In genomic region chr1:32150847-32151246, GRCh38 we compare ENCODE assay signal across 26 cellular contexts. TPM values are rescaled to one million over a fixed set of nuclear protein-coding genes. Genes with fewer than 3 reads are reported as not detected.
DNase-seq lines count a peak whose midpoint lies in the region; ATAC-seq and TF ChIP-seq lines count a peak whose summit lies in the region.
"Had no signal": no experiment of that assay in that cellular context is flagged by ENCODE, and none has a peak within 500 bp of the region (broad histone marks: within the 10 kb centered on the region; RNA-seq: fewer than 3 reads in every experiment).

No MANE protein-coding gene starts in this region.

- peaks cover 29% of the 10 kb centered on the region for H4K20me1 ChIP-seq in GM23338 (replicated peaks; ENCODE audit: insufficient read depth)
- peaks cover 81% of the 10 kb centered on the region for H4K20me1 ChIP-seq in smooth muscle cell (ENCODE audit: low read depth)

- no peak overlapping the region for H3K27ac Mint-ChIP-seq in GM23338

- no peaks in the 10 kb centered on the region for H3K9me3 Mint-ChIP-seq in GM23338

- ATAC-seq in GM23338 (no peak), SK-N-SH treated with all-trans-retinoic acid at 6 μM for 48 hours (peak; percentile 72)
- ATAC-seq: natural killer cell; stimulated activated naive CD8-positive, alpha-beta T cell treated with anti-CD3 and anti-CD28 coated beads, Interleukin-15, Interleukin-2, amounts not matched to agents 100 U/mL and 50 U/mL, for 24 hours had no signal

- H3K4me1 ChIP-seq in GM23338 (ENCODE audit: insufficient read depth) = no peaks in the 10 kb centered on the region; the same call in 1 of the 2 replicates
- H3K4me1 ChIP-seq in smooth muscle cell (ENCODE audit: low read depth) = peaks cover 11% of the 10 kb centered on the region

- no peaks in the 10 kb centered on the region for H3K9me3 ChIP-seq in smooth muscle cell (replicated peaks; ENCODE audit: low read depth)
- H3K9me3 ChIP-seq: tibial artery had no signal

- TF ChIP-seq CTCF in GM23338 (conservative IDR thresholded peaks at IDR 0.05; ENCODE audit: low read depth in 2 of 2) = no peak
- TF ChIP-seq CTCF in foreskin fibroblast (IDR thresholded peaks at IDR 0.05; ENCODE audit: low read depth, low read length) = no peak
- TF ChIP-seq CTCF in smooth muscle cell (IDR thresholded peaks at IDR 0.05; ENCODE audit: borderline replicate concordance, insufficient read depth, poor library complexity, severe bottlenecking) = no peak

- H3F3A ChIP-seq in GM23338 (replicated peaks; ENCODE audit: low read depth) (no peaks in the 10 kb centered on the region), smooth muscle cell (ENCODE audit: low read depth) (peaks cover 7% of the 10 kb centered on the region)

- peaks cover 5% of the 10 kb centered on the region for H3K27me3 Mint-ChIP-seq in GM23338 (ENCODE audit: insufficient read depth, low read depth, poor library complexity)

- H3K9me2 ChIP-seq in GM23338 (ENCODE audit: insufficient read depth) = no peaks in the 10 kb centered on the region

- H3K27ac ChIP-seq in GM23338 (ENCODE audit: low read depth) (peak overlapping the region; percentile 63), smooth muscle cell (ENCODE audit: low read depth) (peak overlapping the region; percentile 64)
- H3K27ac ChIP-seq: tibial artery had no signal

- H3K4me3 ChIP-seq in GM23338 = no peak overlapping the region
- no peak overlapping the region for H3K4me3 ChIP-seq in foreskin fibroblast (ENCODE audit: low read depth in 1 of 2, low read length in 2 of 2)
- no peak overlapping the region for H3K4me3 ChIP-seq in smooth muscle cell
- H3K4me3 ChIP-seq: dorsolateral prefrontal cortex, tibial artery had no signal

- no peak overlapping the region for H3K4me2 ChIP-seq in GM23338
- H3K4me2 ChIP-seq in smooth muscle cell = peak overlapping the region; percentile 41

- 66% methylated on average over 9 of the region's 9 CpGs for WGBS in smooth muscle cell (ENCODE audit: low lambda C conversion rate)

- no peak for DNase-seq in GM23338 (ENCODE audit: low spot score)
- DNase-seq in foreskin fibroblast = peak; percentile 28 to 63
- DNase-seq in smooth muscle cell (lab: John Stamatoyannopoulos, UW; ENCODE audit: unreplicated experiment) = no peak
- no peak for DNase-seq in HPDE6-E6E7 (ENCODE audit: extremely low spot score)
- DNase-seq in HK-2 (ENCODE audit: unreplicated experiment) = no peak
- DNase-seq in dermis blood vessel endothelial cell = no peak
- DNase-seq: activated CD4-positive, alpha-beta T cell treated with anti-CD3 and anti-CD28 coated beads, Interleukin-2, amount 50 U/mL, for 4 hours; activated gamma-delta T cell treated with Interleukin-2 at 50 U/mL for 16 hours; Calu3; dorsolateral prefrontal cortex; erythroblast; KG1; natural killer cell; NCI-H187; NCI-H774; SHP77 treated with DMSO at 0.1 percent for 48 hours; small intestine; stimulated activated CD4-positive, alpha-beta T cell treated with anti-CD3 and anti-CD28 coated beads, Interleukin-2, amount 100 ng/mL, for 48 hours; stimulated activated naive CD8-positive, alpha-beta T cell treated with anti-CD3 and anti-CD28 coated beads, Interleukin-15, Interleukin-2, amounts not matched to agents 100 U/mL and 50 U/mL, for 24 hours; tibial artery had no signal

- no peak overlapping the region for H3K4me3 Mint-ChIP-seq in GM23338
- H3K4me3 Mint-ChIP-seq: natural killer cell had no signal

- no peak overlapping the region for H2AFZ ChIP-seq in GM23338
- H2AFZ ChIP-seq in smooth muscle cell (ENCODE audit: low read depth) = no peak overlapping the region

- H3K27me3 ChIP-seq in GM23338 (ENCODE audit: insufficient read depth) (no peaks in the 10 kb centered on the region), smooth muscle cell (ENCODE audit: low read depth) (no peaks in the 10 kb centered on the region)
- H3K27me3 ChIP-seq: dorsolateral prefrontal cortex, tibial artery had no signal

- no peak overlapping the region for H3K9ac ChIP-seq in smooth muscle cell (ENCODE audit: low read depth)

- H3K79me2 ChIP-seq in GM23338 (replicated peaks; ENCODE audit: insufficient read depth) = peaks cover 81% of the 10 kb centered on the region
- peaks cover 69% of the 10 kb centered on the region for H3K79me2 ChIP-seq in smooth muscle cell (ENCODE audit: low read depth)

- peaks cover 14% of the 10 kb centered on the region; the same call in 2 of the 3 replicates for H3K36me3 Mint-ChIP-seq in GM23338 (ENCODE audit: low read depth)

- H3K36me3 ChIP-seq in GM23338 (ENCODE audit: insufficient read depth) (peaks cover 2% of the 10 kb centered on the region; the same call in 1 of the 2 replicates), smooth muscle cell (ENCODE audit: low read depth) (no peaks in the 10 kb centered on the region)

- H3K4me1 Mint-ChIP-seq in GM23338 = peaks cover 4% of the 10 kb centered on the region; the same call in 2 of the 3 replicates

TF ChIP-seq in GM23338, 12 proteins besides CTCF, POLR2A, EP300 and RAD21:
- TF ChIP-seq ETS1 (IDR thresholded peaks at IDR 0.05) (no peak), CREB1 (CRISPR knock-in tag; IDR thresholded peaks at IDR 0.05; ENCODE audit: low read depth) (no peak)

TF ChIP-seq in SK-N-SH treated with all-trans-retinoic acid at 6 μM for 48 hours, 23 proteins besides CTCF, POLR2A, EP300 and RAD21 (continues in another document):
- TF ChIP-seq ZFP3 (CRISPR knock-in tag; IDR thresholded peaks at IDR 0.05) = peak; percentile 90
- TF ChIP-seq BACH2 (CRISPR knock-in tag; IDR thresholded peaks at IDR 0.05; ENCODE audit: borderline replicate concordance) = no peak
- TF ChIP-seq TSHZ2 (CRISPR knock-in tag; IDR thresholded peaks at IDR 0.05) = no peak
- no peak for TF ChIP-seq CREB5 (CRISPR knock-in tag; IDR thresholded peaks at IDR 0.05; ENCODE audit: low read depth)

RNA-seq across cellular contexts. Expression of gene TXLNA, which starts 28.6 kb away (rescaled TPM):
- 45.2 and 52.1 TPM in 2 replicates for total RNA-seq in GM23338 (2014; rRNA removed; shearing (Covaris generic))
- 13.2 and 15.2 TPM in 2 replicates for polyA plus RNA-seq in GM23338 (2016; fragmentation: Nextera tagmentation; extraction: Ambion mirVana)
- total RNA-seq in smooth muscle cell = 42.7 and 44.6 TPM in 2 replicates
- 42.0 and 46.0 TPM in 2 replicates for polyA plus RNA-seq in smooth muscle cell
- 83.7 and 93.6 TPM in 2 replicates for total RNA-seq in dermis blood vessel endothelial cell

RNA-seq across cellular contexts. Expression of gene KPNA6, which starts 43.0 kb away (rescaled TPM):
- 69.7 and 72.2 TPM in 2 replicates for total RNA-seq in GM23338 (2014; rRNA removed; shearing (Covaris generic))
- polyA plus RNA-seq in GM23338 (2016; fragmentation: Nextera tagmentation; extraction: Ambion mirVana) (27.5 and 28.6 TPM in 2 replicates), smooth muscle cell (22.3 and 29.1 TPM in 2 replicates)
- total RNA-seq in smooth muscle cell (35.8 and 40.9 TPM in 2 replicates), dermis blood vessel endothelial cell (34.4 and 50.3 TPM in 2 replicates)

RNA-seq across cellular contexts. Expression of gene CCDC28B, which starts 49.5 kb away (rescaled TPM):
- 8.6 and 8.7 TPM in 2 replicates for total RNA-seq in GM23338 (2014; rRNA removed; shearing (Covaris generic))
- polyA plus RNA-seq in GM23338 (2016; fragmentation: Nextera tagmentation; extraction: Ambion mirVana) (35.2 and 39.7 TPM in 2 replicates), smooth muscle cell (58.9 and 63.9 TPM in 2 replicates)
- total RNA-seq in smooth muscle cell (19.9 and 41.6 TPM in 2 replicates), dermis blood vessel endothelial cell (10.8 and 16.8 TPM in 2 replicates)

RNA-seq across cellular contexts. Expression of gene IQCC, which starts 54.6 kb away (rescaled TPM):
- 3.5 and 3.8 TPM in 2 replicates for total RNA-seq in GM23338 (2014; rRNA removed; shearing (Covaris generic))
- polyA plus RNA-seq in GM23338 (2016; fragmentation: Nextera tagmentation; extraction: Ambion mirVana) (1.7 and 2.5 TPM in 2 replicates), smooth muscle cell (2.4 TPM in 2 replicates)
- total RNA-seq in smooth muscle cell (1.4 and 3.1 TPM in 2 replicates), dermis blood vessel endothelial cell (1.0 and 1.2 TPM in 2 replicates)

RNA-seq across cellular contexts. Expression of gene DCDC2B, which starts 58.0 kb away (rescaled TPM):
- not detected in 2 replicates for total RNA-seq in GM23338 (2014; rRNA removed; shearing (Covaris generic))
- polyA plus RNA-seq in GM23338 (2016; fragmentation: Nextera tagmentation; extraction: Ambion mirVana) = 0.21 and 0.42 TPM in 2 replicates
- not detected in 2 replicates for total RNA-seq in smooth muscle cell
- polyA plus RNA-seq in smooth muscle cell = 0.47 TPM in 1 of 2 replicates, not detected in the other
- not detected in 2 replicates for total RNA-seq in dermis blood vessel endothelial cell
- total RNA-seq: Calu3, cardiac septum, mesenteric fat pad, natural killer cell, posterior vena cava had no signal
- polyA plus RNA-seq: adipose tissue, BJ, small intestine had no signal

Comparison
In these comparisons a context has a peak if more than half of its experiments do, and no peak if none do; other contexts are left out.
1. DNase-seq: peak in foreskin fibroblast (2 of 2); none in GM23338 (single experiment), smooth muscle cell (single experiment), HPDE6-E6E7 (single experiment), HK-2 (single experiment) and dermis blood vessel endothelial cell (single experiment).